8 cellular contexts compared by ENCODE assay signal in the genomic region with DNA sequence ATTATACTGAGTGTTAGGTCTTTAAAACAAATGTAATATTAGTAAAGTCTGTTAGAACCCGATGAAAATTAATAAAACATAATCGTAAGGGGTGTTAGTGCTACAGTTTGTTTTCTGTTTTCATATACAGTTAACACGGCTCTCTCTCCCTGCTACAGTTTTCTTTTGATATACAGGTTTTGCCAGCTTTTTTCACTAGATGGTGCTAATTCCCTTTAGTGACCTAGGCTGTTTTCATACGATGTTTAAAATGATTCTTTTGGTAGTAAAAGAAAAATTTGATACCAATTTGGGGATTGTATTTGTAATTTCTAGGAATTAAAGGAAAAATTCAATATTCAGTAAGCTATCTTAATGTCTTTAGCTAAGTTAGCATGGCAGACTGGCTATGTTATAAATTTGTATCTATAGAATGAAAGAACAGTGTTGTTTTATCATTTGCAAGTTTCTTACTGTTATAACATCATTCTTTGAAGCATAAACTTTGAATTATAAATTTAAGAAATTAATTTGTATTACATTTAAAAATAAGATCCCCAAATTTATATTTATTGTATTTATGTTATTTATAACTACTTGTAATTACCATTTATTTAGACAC. TPM values are rescaled to one million over a fixed set of nuclear protein-coding genes. Genes with fewer than 3 reads are reported as not detected.
DNase-seq lines count a peak whose midpoint lies in the region; ATAC-seq and TF ChIP-seq lines count a peak whose summit lies in the region.

No MANE protein-coding gene starts in this region.

- H3K27ac ChIP-seq in C4-2B (no peak overlapping the region), upper lobe of left lung (no peak overlapping the region)

- TF ChIP-seq CTCF in C4-2B (conservative IDR thresholded peaks at IDR 0.05) (peak; percentile 90), upper lobe of left lung (IDR thresholded peaks at IDR 0.05) (peak; percentile 23 to 65 (median 56))

- DNase-seq in H7 (peak; percentile 65), NCI-H748 (lab: John Stamatoyannopoulos, UW; ENCODE audit: unreplicated experiment) (peak; percentile 48), T47D (ENCODE audit: low read depth in 1 of 2, low spot score in 1 of 2) (peak; percentile 51 to 70), kidney tubule cell (ENCODE audit: low spot score) (peak; percentile 61), upper lobe of left lung (no peak)

- H3K9me3 ChIP-seq in upper lobe of left lung = no peaks in the 10 kb centered on the region

- ATAC-seq in upper lobe of left lung (ENCODE audit: low FRiP score in 2 of 2) (peak in 1 of 2 donors; percentile 79), GM18505 (IDR thresholded peaks at IDR 0.05; ENCODE audit: unreplicated experiment) (no peak), HG02678 (IDR thresholded peaks at IDR 0.05; ENCODE audit: unreplicated experiment) (no peak)

- TF ChIP-seq EP300 in upper lobe of left lung (IDR thresholded peaks at IDR 0.05) = no peak

- peaks cover 0 to 19% (median 11%) of the 10 kb centered on the region in 4 donors for H3K4me1 ChIP-seq in upper lobe of left lung

- in situ Hi-C loops in T47D (cut with HindIII; ENCODE audit: low pct_unique_long_range_greater_than_20kb, low sequenced_read_pairs) = no loop called here

- H3K4me3 ChIP-seq in H7 (ENCODE audit: insufficient read depth, low read depth, low read length) (no peak overlapping the region), upper lobe of left lung (no peak overlapping the region)

- H3K36me3 ChIP-seq in H7 (replicated peaks; ENCODE audit: control insufficient read depth, insufficient read depth, low read length) (no peaks in the 10 kb centered on the region), upper lobe of left lung (peaks cover 0 to 19% (median 4%) of the 10 kb centered on the region in 4 donors)

- no peak for TF ChIP-seq POLR2A in upper lobe of left lung (IDR thresholded peaks at IDR 0.05)
- no peak for TF ChIP-seq POLR2A in GM18505 (IDR thresholded peaks at IDR 0.05; ENCODE audit: borderline replicate concordance, extremely low read depth, insufficient read depth, insufficient read length)

- WGBS in upper lobe of left lung, 2 donors = 1 to 10% methylated on average over 4 of the region's 4 CpGs

- H3K27me3 ChIP-seq in H7 (ENCODE audit: control insufficient read depth, insufficient read depth, low read length) (no peaks in the 10 kb centered on the region), upper lobe of left lung (no peaks in the 10 kb centered on the region)

RNA-seq across cellular contexts. Expression of a gene that starts 11.5 kb away (rescaled TPM):
- total RNA-seq in H7 (2014; rRNA removed; shearing (Covaris generic)) = 5.8 and 7.1 TPM in 2 replicates
- total RNA-seq in upper lobe of left lung = 10 to 100 TPM in 4 of 6 donors, 1 to 10 TPM in 2; 4.9 to 28.9 (median 12.4) TPM

Comparison
In these comparisons a context has a peak if more than half of its experiments do, and no peak if none do; other contexts are left out.
1. DNase-seq: peak in H7 (single experiment), NCI-H748 (single experiment), T47D (2 of 2) and kidney tubule cell (single experiment); none in upper lobe of left lung (0 of 2).